Comparison of ENCODE assay signal across 18 cellular contexts in the genomic region with DNA sequence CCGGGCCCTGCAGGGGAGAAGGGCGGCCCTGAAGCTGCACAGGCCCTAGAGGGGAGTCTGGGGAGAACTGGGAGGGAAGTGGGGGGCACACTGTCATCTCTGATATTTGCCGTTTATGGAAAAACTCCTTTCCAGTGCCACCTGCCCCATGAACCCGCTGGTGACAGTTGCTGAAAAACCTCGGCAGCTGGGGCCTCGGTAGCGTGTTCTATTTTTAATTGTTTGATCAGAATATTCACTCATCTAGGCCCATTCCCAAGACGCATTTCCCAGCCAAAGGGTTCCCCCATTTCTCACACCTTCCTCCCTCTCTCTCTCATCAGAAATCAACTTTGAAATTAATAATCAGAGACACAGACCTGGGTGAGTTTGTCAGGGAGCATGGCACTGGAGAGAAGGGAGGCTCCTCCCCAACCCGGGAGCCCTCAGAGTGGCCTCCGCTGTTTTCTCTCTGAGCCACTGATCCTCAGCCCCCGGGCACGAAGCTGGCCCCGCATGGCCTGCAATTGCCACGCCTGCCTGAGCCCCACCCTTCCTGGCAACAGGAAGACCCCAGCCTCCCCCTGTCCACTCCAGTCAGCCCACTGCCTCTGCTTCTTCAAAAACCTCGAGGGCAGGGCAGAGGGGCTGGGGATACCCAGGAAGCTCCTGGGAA.
DNase-seq lines count a peak whose midpoint lies in the region; ATAC-seq, FAIRE-seq and TF ChIP-seq lines count a peak whose summit lies in the region.
"Had no signal": no experiment of that assay in that cellular context is flagged by ENCODE, and none has a peak within 500 bp of the region (broad histone marks: within the 10 kb centered on the region; RNA-seq: fewer than 3 reads in every experiment).

No MANE protein-coding gene starts in this region.

- no peaks in the 10 kb centered on the region for H3K36me3 ChIP-seq in endocrine pancreas (ENCODE audit: control insufficient read depth, insufficient read depth, low read length)
- no peaks in the 10 kb centered on the region for H3K36me3 ChIP-seq in lung (ENCODE audit: control insufficient read depth in 2 of 2, insufficient read depth in 2 of 2, low read length in 2 of 2)
- H3K36me3 ChIP-seq in skeletal muscle tissue (ENCODE audit: control insufficient read depth in 3 of 3, insufficient read depth in 3 of 3, low read length in 3 of 3), result no peaks in the 10 kb centered on the region

- no peaks in the 10 kb centered on the region for H3K4me1 ChIP-seq in endocrine pancreas (ENCODE audit: control insufficient read depth, insufficient read depth, low read length)
- peaks cover 13 to 73% of the 10 kb centered on the region in 2 donors for H3K4me1 ChIP-seq in lung (ENCODE audit: control insufficient read depth in 2 of 2, insufficient read depth in 2 of 2, low read length in 2 of 2)
- peaks cover 78 to 96% (median 94%) of the 10 kb centered on the region in 3 donors for H3K4me1 ChIP-seq in skeletal muscle tissue (ENCODE audit: control insufficient read depth in 3 of 3, insufficient read depth in 3 of 3, low read length in 3 of 3)

- no peaks in the 10 kb centered on the region for H3K27me3 ChIP-seq in endocrine pancreas (ENCODE audit: control insufficient read depth, insufficient read depth, low read length)
- H3K27me3 ChIP-seq in lung (ENCODE audit: control insufficient read depth, insufficient read depth), result no peaks in the 10 kb centered on the region
- H3K27me3 ChIP-seq in skeletal muscle tissue (ENCODE audit: control insufficient read depth in 3 of 3, insufficient read depth in 3 of 3, low read length in 3 of 3), result no peaks in the 10 kb centered on the region

- FAIRE-seq in GM12891 (lab: Jason Lieb, UNC), result no peak
- FAIRE-seq: endometrium, frontal cortex had no signal

- no peak for TF ChIP-seq CTCF in lung (IDR thresholded peaks at IDR 0.05; ENCODE audit: control extremely low read depth, extremely low read depth)

- ATAC-seq in lung (ENCODE audit: insufficient read depth, low FRiP score) (no peak), HG03378 (IDR thresholded peaks at IDR 0.05; ENCODE audit: unreplicated experiment) (no peak), GM18907 (IDR thresholded peaks at IDR 0.05; ENCODE audit: unreplicated experiment) (no peak), GM21447 (IDR thresholded peaks at IDR 0.05; ENCODE audit: unreplicated experiment) (no peak)
- ATAC-seq: activated T-cell treated with anti-CD3 and anti-CD28 coated beads, Interleukin-2, amount 50 U/mL, for 4 hours had no signal

- H3K27ac ChIP-seq in lung (ENCODE audit: low read depth in 1 of 2, low read length in 1 of 2) (peak overlapping the region; percentile 84 to 89), skeletal muscle tissue (ENCODE audit: low read depth, low read length) (peak overlapping the region; percentile 76)
- H3K27ac ChIP-seq: HL-60 had no signal

- H3K9ac ChIP-seq in endocrine pancreas (ENCODE audit: control insufficient read depth, insufficient read depth, low read length) (peak overlapping the region; percentile 70), skeletal muscle tissue (ENCODE audit: low read depth in 1 of 3, low read length in 3 of 3) (peak overlapping the region; percentile 51 to 66 (median 65))

- H3K4me3 ChIP-seq in endocrine pancreas (ENCODE audit: control insufficient read depth, insufficient read depth, low read length), result no peak overlapping the region
- H3K4me3 ChIP-seq in lung, result no peak overlapping the region
- no peak overlapping the region for H3K4me3 ChIP-seq in skeletal muscle tissue (ENCODE audit: low read length in 3 of 3)

- 63 to 75% methylated on average over 15 of the region's 15 CpGs for WGBS in lung, 2 donors

- TF ChIP-seq POLR2A in GM12891 (IDR thresholded peaks at IDR 0.05; ENCODE audit: low read depth, low read length), result no peak

- H3K9me3 ChIP-seq in endocrine pancreas (ENCODE audit: control insufficient read depth, low read length) (no peaks in the 10 kb centered on the region), lung (ENCODE audit: control insufficient read depth in 2 of 2, insufficient read depth in 1 of 2, low read length in 1 of 2) (no peaks in the 10 kb centered on the region), skeletal muscle tissue (ENCODE audit: control insufficient read depth in 3 of 3, low read length in 3 of 3) (no peaks in the 10 kb centered on the region)

- DNase-seq in NCI-H2171 treated with DMSO at 0.1 percent for 48 hours (lab: John Stamatoyannopoulos, UW) (peak; percentile 36), lung (ENCODE audit: low spot score) (no peak), GM12891 (ENCODE audit: insufficient read length, low spot score) (no peak)
- DNase-seq: activated CD4-positive, alpha-beta T cell treated with anti-CD3 and anti-CD28 coated beads, Interleukin-2, amount 50 U/mL, for 48 hours; activated T-cell treated with anti-CD3 and anti-CD28 coated beads, Interleukin-2, amount 50 U/mL, for 4 hours; AML-193; central memory CD4-positive, alpha-beta T cell; DMS153; KBM-7; NCI-H1092 treated with DMSO at 0.1 percent for 48 hours had no signal

TF ChIP-seq in GM12891, 5 proteins besides CTCF, POLR2A, EP300 and RAD21:
- TF ChIP-seq POLR2AphosphoS5 (IDR thresholded peaks at IDR 0.05; ENCODE audit: low read depth, low read length) (no peak), POU2F2 (IDR thresholded peaks at IDR 0.05; ENCODE audit: low read depth, low read length) (no peak), SPI1 (IDR thresholded peaks at IDR 0.05; ENCODE audit: low read depth, low read length) (no peak), TAF1 (IDR thresholded peaks at IDR 0.05; ENCODE audit: low read depth, low read length) (no peak), PAX5 (IDR thresholded peaks at IDR 0.05; ENCODE audit: insufficient read depth, low read length, severe bottlenecking) (no peak)
